In genomic region chr10:28533571-28534304, GRCh38 we compare ENCODE assay signal across 7 cellular contexts. TPM values are rescaled to one million over a fixed set of nuclear protein-coding genes. Genes with fewer than 3 reads are reported as not detected.
A peak's percentile ranks its signal among the peaks of the same experiment; 100 is the strongest.
DNase-seq lines count a peak whose midpoint lies in the region; ATAC-seq and TF ChIP-seq lines count a peak whose summit lies in the region.

No MANE protein-coding gene starts in this region.

- H3K36me3 ChIP-seq in Peyer's patch (peaks cover 0 to 37% (median 0%) of the 10 kb centered on the region in 3 donors), neuron (ENCODE audit: insufficient read depth, low read length) (peaks cover 45% of the 10 kb centered on the region), stomach (peaks cover 34 to 36% (median 36%) of the 10 kb centered on the region in 4 donors)

- H3K4me3 ChIP-seq in Peyer's patch: peak overlapping the region; percentile 94 to 99 (median 94)
- H3K4me3 ChIP-seq in foreskin fibroblast (ENCODE audit: low read depth in 1 of 2, low read length in 2 of 2): peak overlapping the region; percentile 69 to 95
- peak overlapping the region; percentile 89 for H3K4me3 ChIP-seq in neuron (ENCODE audit: low read length)
- peak overlapping the region; percentile 73 to 99 (median 80) for H3K4me3 ChIP-seq in stomach

- TF ChIP-seq CTCF in GM13977 (IDR thresholded peaks at IDR 0.05; ENCODE audit: extremely low read depth, insufficient read depth, missing control alignments) (no peak), Peyer's patch (IDR thresholded peaks at IDR 0.05) (no peak), foreskin fibroblast (IDR thresholded peaks at IDR 0.05; ENCODE audit: low read depth, low read length) (no peak), stomach (IDR thresholded peaks at IDR 0.05) (no peak)

- H3K4me1 ChIP-seq in Peyer's patch: peaks cover 0 to 36% (median 2%) of the 10 kb centered on the region in 4 donors
- H3K4me1 ChIP-seq in neuron (ENCODE audit: insufficient read depth, low read length): peaks cover 18% of the 10 kb centered on the region
- H3K4me1 ChIP-seq in stomach: peaks cover 9 to 72% (median 42%) of the 10 kb centered on the region in 4 donors

- WGBS in stomach, 5 donors: 0 to 1% (median 0%) methylated on average over 17 to 64 of the region's 64 CpGs

- H3K9me3 ChIP-seq in Peyer's patch: no peaks in the 10 kb centered on the region
- H3K9me3 ChIP-seq in neuron (ENCODE audit: low read length): no peaks in the 10 kb centered on the region
- no peaks in the 10 kb centered on the region for H3K9me3 ChIP-seq in stomach

- in situ Hi-C loops in GM13977 (cut with MboI; ENCODE audit: low pct_unique_long_range_greater_than_20kb, low sequenced_read_pairs, unreplicated experiment): no loop called here

- TF ChIP-seq EP300 in stomach (IDR thresholded peaks at IDR 0.05): no peak

- ATAC-seq in HG02973 (IDR thresholded peaks at IDR 0.05; ENCODE audit: unreplicated experiment): peak; percentile 18

- TF ChIP-seq POLR2A in Peyer's patch (IDR thresholded peaks at IDR 0.05) (no peak), stomach (IDR thresholded peaks at IDR 0.05) (no peak)

- H3K27me3 ChIP-seq in Peyer's patch (no peaks in the 10 kb centered on the region), neuron (ENCODE audit: insufficient read depth, low read length) (no peaks in the 10 kb centered on the region), stomach (no peaks in the 10 kb centered on the region)

- no peak overlapping the region for H2AFZ ChIP-seq in neuron (ENCODE audit: low read depth, low read length)

- H3K27ac ChIP-seq in Peyer's patch (peak overlapping the region; percentile 98 to 100 (median 98)), stomach (peak overlapping the region; percentile 96 to 99 (median 99))

- intact Hi-C loops in stomach (cut with DNase I; ENCODE audit: low total_unique reads): no loop called here

- DNase-seq in GM13977 (ENCODE audit: low spot score): peak; percentile 67
- DNase-seq in Peyer's patch: peak; percentile 71 to 86 (median 80)
- peak; percentile 64 for DNase-seq in activated gamma-delta T cell treated with Interleukin-2 at 50 U/mL for 16 hours
- peak; percentile 23 to 66 for DNase-seq in foreskin fibroblast
- DNase-seq in stomach: peak; percentile 75

RNA-seq across cellular contexts. Expression of gene WAC, which starts 0.8 kb away (rescaled TPM):
- total RNA-seq in Peyer's patch (100 to 1,000 TPM in 2 of 4 donors, 10 to 100 TPM in 2; 72.7 to 145 (median 96.4) TPM), stomach (100 to 1,000 TPM in 4 of 5 donors, 10 to 100 TPM in 1; 79.0 to 182 (median 137) TPM)
- polyA plus RNA-seq in stomach: 10 to 100 TPM; 22.8 to 52.4 (median 31.4) TPM

Comparison
In these comparisons a context has a peak if more than half of its experiments do, and no peak if none do; other contexts are left out.
1. Peak in every context shown above with its lines: DNase-seq, ATAC-seq, H3K4me3 ChIP-seq and H3K27ac ChIP-seq.